13 cellular contexts compared by ENCODE assay signal in the genomic region with DNA sequence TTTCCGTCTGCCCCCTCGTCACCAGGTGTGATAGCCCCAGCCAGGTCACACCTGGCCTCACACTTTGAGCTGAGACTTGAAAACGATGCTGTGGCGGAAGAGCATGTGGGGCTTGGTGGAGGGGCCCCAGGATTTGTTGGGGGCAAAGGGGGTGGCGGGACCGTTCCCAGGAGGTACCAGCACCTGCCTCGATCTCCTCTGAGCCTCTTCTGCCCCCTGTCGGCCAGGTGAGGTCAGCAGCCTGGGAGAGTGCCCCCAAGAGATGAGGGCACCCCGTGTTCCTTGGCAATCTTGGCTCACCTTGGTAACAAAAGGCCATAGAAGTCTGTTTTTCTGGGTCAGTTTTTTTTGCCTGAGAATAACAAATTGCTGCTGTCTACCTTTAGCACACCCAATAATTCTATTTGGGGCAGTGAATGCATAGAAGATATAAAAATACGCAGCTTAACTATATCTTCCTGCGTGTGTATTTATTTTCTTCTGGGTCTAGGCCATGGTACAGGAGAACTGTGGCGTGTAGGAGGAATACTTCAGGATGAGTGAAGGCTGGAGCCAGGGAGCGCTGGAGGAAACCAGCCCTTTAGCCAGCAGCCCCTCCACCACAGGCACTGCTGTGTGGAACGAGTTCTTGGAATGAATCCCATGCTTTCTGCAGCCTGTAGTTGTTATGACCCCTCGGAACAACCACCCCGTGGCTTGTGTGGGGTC. TPM values are rescaled to one million over a fixed set of nuclear protein-coding genes. Genes with fewer than 3 reads are reported as not detected.
DNase-seq lines count a peak whose midpoint lies in the region; ATAC-seq and TF ChIP-seq lines count a peak whose summit lies in the region.
"Had no signal": no experiment of that assay in that cellular context is flagged by ENCODE, and none has a peak within 500 bp of the region (broad histone marks: within the 10 kb centered on the region; RNA-seq: fewer than 3 reads in every experiment).

No MANE protein-coding gene starts in this region.

- no peaks in the 10 kb centered on the region for H3K9me2 ChIP-seq in Karpas-422 (replicated peaks; ENCODE audit: insufficient read depth, low read length)

- TF ChIP-seq CTCF in GM12865 (IDR thresholded peaks at IDR 0.05; ENCODE audit: insufficient read depth, low read depth, low read length, missing control alignments) (peak; percentile 14), endodermal cell (conservative IDR thresholded peaks at IDR 0.05) (peak; percentile 68), progenitor cell of endocrine pancreas (IDR thresholded peaks at IDR 0.05; ENCODE audit: unreplicated experiment) (peak; percentile 37)

- H3K4me2 ChIP-seq in Karpas-422 (ENCODE audit: low read depth, low read length, poor library complexity, severe bottlenecking), result no peak overlapping the region

- H3K9ac ChIP-seq in NT2/D1 (ENCODE audit: insufficient read length, low read depth) (peak overlapping the region; percentile 63), endodermal cell (ENCODE audit: extremely low read depth, low read length, poor library complexity, severe bottlenecking) (no peak overlapping the region), Karpas-422 (ENCODE audit: low read length) (no peak overlapping the region)

- ATAC-seq in GM19463 (IDR thresholded peaks at IDR 0.05; ENCODE audit: unreplicated experiment), result no peak
- ATAC-seq in HG03571 (IDR thresholded peaks at IDR 0.05; ENCODE audit: unreplicated experiment), result no peak

- WGBS in endodermal cell (ENCODE audit: insufficient coverage in 1 of 2, insufficient read length in 1 of 2), 2 experiments, result 88% methylated on average over 12 to 16 of the region's 16 CpGs

- H3K27me3 ChIP-seq in NT2/D1 (ENCODE audit: insufficient read depth, insufficient read length) (no peaks in the 10 kb centered on the region), endodermal cell (ENCODE audit: control insufficient read depth, insufficient read depth, low read length, poor library complexity, severe bottlenecking) (no peaks in the 10 kb centered on the region), Karpas-422 (ENCODE audit: low read length) (no peaks in the 10 kb centered on the region)

- H3K4me1 Mint-ChIP-seq in endodermal cell (peaks cover 32% of the 10 kb centered on the region), progenitor cell of endocrine pancreas (ENCODE audit: low read depth) (peaks cover 24% of the 10 kb centered on the region)

- H3K27ac ChIP-seq in endodermal cell (ENCODE audit: low read depth, low read length) (peak overlapping the region; percentile 86), Karpas-422 (ENCODE audit: low read length) (no peak overlapping the region)

- H3K27ac Mint-ChIP-seq in endodermal cell, result no peak overlapping the region
- peak overlapping the region; percentile 52 for H3K27ac Mint-ChIP-seq in progenitor cell of endocrine pancreas

- H3K9me3 ChIP-seq in NT2/D1 (ENCODE audit: insufficient read depth, low read length) (no peaks in the 10 kb centered on the region), endodermal cell (ENCODE audit: control insufficient read depth, low read length) (no peaks in the 10 kb centered on the region), Karpas-422 (ENCODE audit: low read length) (no peaks in the 10 kb centered on the region)

- no peak overlapping the region for H2AFZ ChIP-seq in Karpas-422 (ENCODE audit: low read length)

- H4K20me1 ChIP-seq in Karpas-422 (ENCODE audit: insufficient read depth, low read depth, low read length), result peaks cover 9% of the 10 kb centered on the region; the same call in 1 of the 2 replicates

- H3K4me3 Mint-ChIP-seq in endodermal cell (no peak overlapping the region), progenitor cell of endocrine pancreas (ENCODE audit: low read depth) (no peak overlapping the region)

- no peaks in the 10 kb centered on the region for H3K79me2 ChIP-seq in Karpas-422 (ENCODE audit: low read length)

- H3K4me1 ChIP-seq in NT2/D1 (ENCODE audit: insufficient read depth, insufficient read length), result peaks cover 50% of the 10 kb centered on the region
- peaks cover 23% of the 10 kb centered on the region for H3K4me1 ChIP-seq in endodermal cell (ENCODE audit: control insufficient read depth, insufficient read depth, low read length)
- H3K4me1 ChIP-seq in Karpas-422 (ENCODE audit: low read length), result peaks cover 20% of the 10 kb centered on the region

- DNase-seq in GM12865 (ENCODE audit: low read depth) (no peak), NT2/D1 (ENCODE audit: low read depth, low spot score) (no peak), endodermal cell (peak; percentile 68), progenitor cell of endocrine pancreas (ENCODE audit: low spot score, unreplicated experiment) (no peak), Karpas-422 (no peak)
- no peak for DNase-seq in activated CD8-positive, alpha-beta memory T cell treated with anti-CD3 and anti-CD28 coated beads for 24 hours
- DNase-seq: activated CD4-positive, alpha-beta T cell treated with anti-CD3 and anti-CD28 coated beads, Interleukin-2, amount 50 U/mL, for 1 hour; DMS53; NCI-H1436 treated with DMSO at 0.1 percent for 48 hours; stimulated activated CD4-positive, alpha-beta T cell treated with anti-CD3 and anti-CD28 coated beads, Interleukin-12 subunit alpha, Interleukin-12 subunit beta, amount 100 ng/mL, for 4 hours; stimulated activated naive CD4-positive, alpha-beta T cell had no signal

- H3K27me3 Mint-ChIP-seq in endodermal cell (ENCODE audit: insufficient read depth), result peaks cover 1% of the 10 kb centered on the region
- H3K27me3 Mint-ChIP-seq in progenitor cell of endocrine pancreas, result no peaks in the 10 kb centered on the region

- no peak overlapping the region for H3K4me3 ChIP-seq in GM12865 (ENCODE audit: low read depth, low read length)
- H3K4me3 ChIP-seq in NT2/D1 (ENCODE audit: insufficient read length, low read depth), result no peak overlapping the region
- H3K4me3 ChIP-seq in endodermal cell (ENCODE audit: low read length), result no peak overlapping the region
- no peak overlapping the region for H3K4me3 ChIP-seq in Karpas-422 (ENCODE audit: low read length)

- H3K9me3 Mint-ChIP-seq in endodermal cell (no peaks in the 10 kb centered on the region), progenitor cell of endocrine pancreas (ENCODE audit: low read depth) (no peaks in the 10 kb centered on the region)

- peaks cover 9% of the 10 kb centered on the region for H3K36me3 Mint-ChIP-seq in endodermal cell (ENCODE audit: low read depth)
- peaks cover 1% of the 10 kb centered on the region for H3K36me3 Mint-ChIP-seq in progenitor cell of endocrine pancreas (ENCODE audit: insufficient read depth)

- peaks cover 25% of the 10 kb centered on the region for H3K36me3 ChIP-seq in NT2/D1 (ENCODE audit: insufficient read depth, insufficient read length, low read length)
- peaks cover 3% of the 10 kb centered on the region for H3K36me3 ChIP-seq in endodermal cell (ENCODE audit: control insufficient read depth, insufficient read depth, low read length)
- H3K36me3 ChIP-seq in Karpas-422 (ENCODE audit: insufficient read depth, low read length), result no peaks in the 10 kb centered on the region

RNA-seq across cellular contexts. Expression of a gene that starts 25.2 kb away (rescaled TPM):
- total RNA-seq in endodermal cell (10 to 100 TPM in 1 of 2 donors, 1 to 10 TPM in 1; 8.6 to 10.4 TPM), progenitor cell of endocrine pancreas (9.5 and 10.2 TPM in 2 replicates)
- polyA plus RNA-seq in endodermal cell (2013, experiment 1 of 2), result 10.2 TPM
- polyA plus RNA-seq in endodermal cell (2013, experiment 2 of 2), result 8.3 TPM
- 3.1 and 3.5 TPM in 2 replicates for total RNA-seq in Karpas-422 (2014; rRNA removed; shearing (Covaris generic); ENCODE audit: low replicate concordance)

RNA-seq across cellular contexts. Expression of a gene that starts 46.1 kb away (rescaled TPM):
- total RNA-seq in endodermal cell (10 to 100 TPM; 48.8 to 52.5 TPM), progenitor cell of endocrine pancreas (56.6 and 62.3 TPM in 2 replicates)
- 91.4 TPM for polyA plus RNA-seq in endodermal cell (2013, experiment 1 of 2)
- polyA plus RNA-seq in endodermal cell (2013, experiment 2 of 2), result 92.1 TPM
- 34.2 and 38.1 TPM in 2 replicates for total RNA-seq in Karpas-422 (2014; rRNA removed; shearing (Covaris generic); ENCODE audit: low replicate concordance)

Comparison
In these comparisons a context has a peak if more than half of its experiments do, and no peak if none do; other contexts are left out.
1. CTCF ChIP-seq: peak in every context shown above with its lines; median percentile 68 in endodermal cell; 37 in progenitor cell of endocrine pancreas; 14 in GM12865.